ENCODE assay signal across 9 cellular contexts in the genomic region with DNA sequence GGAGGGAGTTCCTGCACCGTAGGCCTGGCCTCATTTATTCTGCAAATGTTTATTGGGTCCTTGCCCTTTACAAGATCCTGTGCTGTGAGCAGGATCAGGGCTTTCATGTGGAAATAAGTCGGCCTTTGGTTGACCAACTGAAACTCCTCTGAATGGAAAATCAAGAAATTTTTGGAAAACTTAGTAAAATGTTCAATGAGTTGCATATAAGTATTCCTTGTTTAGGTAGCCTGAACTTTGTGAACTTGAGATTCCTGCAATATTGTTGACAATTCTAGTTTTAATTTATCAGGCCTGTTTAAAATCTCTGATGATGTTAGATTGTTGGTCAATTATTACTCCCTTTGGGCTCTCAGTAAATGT. TPM values are rescaled to one million over a fixed set of nuclear protein-coding genes. Genes with fewer than 3 reads are reported as not detected.
DNase-seq lines count a peak whose midpoint lies in the region; ATAC-seq, FAIRE-seq and TF ChIP-seq lines count a peak whose summit lies in the region.
"Had no signal": no experiment of that assay in that cellular context is flagged by ENCODE, and none has a peak within 500 bp of the region (broad histone marks: within the 10 kb centered on the region; RNA-seq: fewer than 3 reads in every experiment).

No MANE protein-coding gene starts in this region.

- TF ChIP-seq CTCF in IMR-90 (conservative IDR thresholded peaks at IDR 0.05; ENCODE audit: low read depth, low read length) (no peak), kidney epithelial cell (IDR thresholded peaks at IDR 0.05; ENCODE audit: insufficient read depth, low read length, poor library complexity, severe bottlenecking) (no peak), omental fat pad (IDR thresholded peaks at IDR 0.05) (no peak)

- ATAC-seq in IMR-90 (ENCODE audit: low read depth) (no peak), omental fat pad (ENCODE audit: low FRiP score) (no peak)

- no peak for TF ChIP-seq POLR2A in IMR-90 (IDR thresholded peaks at IDR 0.05; ENCODE audit: low read depth, low read length)
- no peak for TF ChIP-seq POLR2A in H54 (IDR thresholded peaks at IDR 0.05; ENCODE audit: low read depth, low read length)

- H2BK20ac ChIP-seq in IMR-90 (ENCODE audit: low read depth, low read length): no peak overlapping the region

- H4K91ac ChIP-seq in IMR-90 (ENCODE audit: insufficient read depth, low read depth, low read length): peak overlapping the region; percentile 26; the same call in 1 of the 2 replicates

- peak overlapping the region; percentile 83 for H2AK9ac ChIP-seq in IMR-90 (replicated peaks; ENCODE audit: low read depth, low read length, poor library complexity)

- H3K9me1 ChIP-seq in IMR-90 (ENCODE audit: insufficient read depth, low read length): no peaks in the 10 kb centered on the region; the same call in none of the 2 replicates

- H4K8ac ChIP-seq in IMR-90 (ENCODE audit: low read depth in 2 of 2, low read length in 2 of 2): peak overlapping the region in 1 of 2 experiments; percentile 39; a peak in 1 of 4 replicates

- peak overlapping the region; percentile 79 for H3K9ac ChIP-seq in IMR-90 (ENCODE audit: low read depth, low read length)
- peak overlapping the region; percentile 93 for H3K9ac ChIP-seq in adipocyte (ENCODE audit: low read length)
- peak overlapping the region; percentile 70 to 81 for H3K9ac ChIP-seq in stomach smooth muscle (ENCODE audit: low read length in 2 of 2)

- H3K9me3 ChIP-seq in IMR-90 (ENCODE audit: control insufficient read depth, insufficient read depth, low read length) (no peaks in the 10 kb centered on the region), adipocyte (ENCODE audit: control insufficient read depth, low read length) (no peaks in the 10 kb centered on the region), stomach smooth muscle (ENCODE audit: control insufficient read depth in 2 of 2, low read length in 2 of 2) (no peaks in the 10 kb centered on the region)

- no peaks in the 10 kb centered on the region for H3K27me3 ChIP-seq in IMR-90 (ENCODE audit: control insufficient read depth, insufficient read depth, low read length)
- H3K27me3 ChIP-seq in adipocyte (replicated peaks; ENCODE audit: control insufficient read depth, insufficient read depth, low read length): no peaks in the 10 kb centered on the region
- H3K27me3 ChIP-seq in kidney epithelial cell (ENCODE audit: control insufficient read depth, insufficient read depth, low read length): no peaks in the 10 kb centered on the region
- no peaks in the 10 kb centered on the region for H3K27me3 ChIP-seq in stomach smooth muscle (ENCODE audit: control insufficient read depth in 1 of 2, insufficient read depth in 2 of 2, low read length in 2 of 2)

- peaks cover 0 to 34% of the 10 kb centered on the region in 2 experiments; a peak in 3 of 4 replicates for H3K79me1 ChIP-seq in IMR-90 (ENCODE audit: low read depth in 1 of 2, low read length in 2 of 2)

- H3K27ac ChIP-seq in IMR-90 (ENCODE audit: insufficient read depth, low read length): peak overlapping the region; percentile 86
- peak overlapping the region; percentile 61 for H3K27ac ChIP-seq in stomach smooth muscle (ENCODE audit: low read length)

- peak overlapping the region; percentile 93 for H3K14ac ChIP-seq in IMR-90 (replicated peaks; ENCODE audit: low read depth, low read length)

- H3K23ac ChIP-seq in IMR-90 (ENCODE audit: low read depth, low read length): peak overlapping the region; percentile 98

- H3K4me1 ChIP-seq in IMR-90 (ENCODE audit: control insufficient read depth, insufficient read depth, low read length) (peaks cover 11% of the 10 kb centered on the region), adipocyte (ENCODE audit: control insufficient read depth, insufficient read depth, low read length) (peaks cover 57% of the 10 kb centered on the region), stomach smooth muscle (ENCODE audit: control insufficient read depth, insufficient read depth, low read length) (peaks cover 18% of the 10 kb centered on the region)

- CTCF ChIA-PET in IMR-90 (lab: Yijun Ruan, JAX): no interaction called here

- BruUV-seq in IMR-90 (replicated peaks; lab: Mats Ljungman, UMichigan): no TSS peak

- FAIRE-seq in H54 (lab: Jason Lieb, UNC): no peak
- FAIRE-seq: colon had no signal

- intact Hi-C loops in IMR-90 (cut with micrococcal nuclease): loop anchor here (2.0 to 5.0 kb wide), 2 partner anchors 29 to 36 kb away; partner anchors contain the start of gene CANX

- DNase-seq in IMR-90 (no peak), adipocyte (ENCODE audit: low read depth) (no peak), kidney epithelial cell (ENCODE audit: low read depth) (no peak), omental fat pad (ENCODE audit: low spot score) (no peak), OCI-M1 (lab: John Stamatoyannopoulos, UW) (no peak), H54 (ENCODE audit: insufficient read length, low spot score) (no peak), NCI-H2029 (lab: John Stamatoyannopoulos, UW) (no peak)

- peak overlapping the region; percentile 79 for H3K56ac ChIP-seq in IMR-90 (ENCODE audit: extremely low read depth, insufficient read depth, low read length)

- no peak overlapping the region for H4K5ac ChIP-seq in IMR-90 (ENCODE audit: low read depth, low read length)

- no peak for TF ChIP-seq RAD21 in IMR-90 (IDR thresholded peaks at IDR 0.05; ENCODE audit: low read length)

- POLR2A ChIA-PET in IMR-90 (lab: Charles Lee; ENCODE audit: unreplicated experiment): no interaction called here

- H2BK5ac ChIP-seq in IMR-90 (ENCODE audit: low read depth, low read length, poor library complexity, severe bottlenecking): peak overlapping the region; percentile 63

- WGBS in IMR-90 (ENCODE audit: extremely low coverage in 2 of 2, insufficient read length in 1 of 2), 2 experiments: 0% methylated on average over 1 of the region's 2 CpGs; no CpG with 5 or more reads in 1 of the 2 experiments

- H2AK5ac ChIP-seq in IMR-90 (ENCODE audit: low read depth, low read length): peak overlapping the region; percentile 49; the same call in 1 of the 2 replicates

- no peak overlapping the region for H3K18ac ChIP-seq in IMR-90 (ENCODE audit: low read depth, low read length)

- dilution Hi-C loops in IMR-90 (cut with HindIII; ENCODE audit: low sequenced_read_pairs, unreplicated experiment): no loop called here

- no peak overlapping the region for H2BK120ac ChIP-seq in IMR-90 (ENCODE audit: low read depth, low read length)

- in situ Hi-C loops in IMR-90 (cut with MboI; ENCODE audit: low sequenced_read_pairs): no loop called here

- H3K4me3 ChIP-seq in IMR-90 (ENCODE audit: insufficient read depth, low read depth, low read length): peak overlapping the region; percentile 93
- H3K4me3 ChIP-seq in adipocyte (ENCODE audit: low read length): peak overlapping the region; percentile 95
- H3K4me3 ChIP-seq in kidney epithelial cell (ENCODE audit: low read depth, low read length): peak overlapping the region; percentile 71
- peak overlapping the region; percentile 87 to 96 for H3K4me3 ChIP-seq in stomach smooth muscle (ENCODE audit: low read length in 2 of 2)

- H3K4me2 ChIP-seq in IMR-90 (ENCODE audit: low read depth, low read length): peak overlapping the region; percentile 91

- H3K36me3 ChIP-seq in IMR-90 (ENCODE audit: control insufficient read depth, insufficient read depth, low read length): peaks cover 8% of the 10 kb centered on the region
- peaks cover 24% of the 10 kb centered on the region for H3K36me3 ChIP-seq in adipocyte (ENCODE audit: control insufficient read depth, insufficient read depth, low read length, severe bottlenecking)
- peaks cover 2% of the 10 kb centered on the region for H3K36me3 ChIP-seq in kidney epithelial cell (ENCODE audit: control insufficient read depth, insufficient read depth, low read length)
- peaks cover 8 to 11% of the 10 kb centered on the region in 2 donors for H3K36me3 ChIP-seq in stomach smooth muscle (ENCODE audit: control insufficient read depth in 2 of 2, insufficient read depth in 2 of 2, low read length in 2 of 2)

- H3K4ac ChIP-seq in IMR-90 (ENCODE audit: low read depth, low read length): peak overlapping the region; percentile 72

- H2AFZ ChIP-seq in IMR-90 (replicated peaks; ENCODE audit: low read length, poor library complexity): peak overlapping the region; percentile 87

- H4K20me1 ChIP-seq in IMR-90 (ENCODE audit: insufficient read depth, low read length): peaks cover 54% of the 10 kb centered on the region

- no peak overlapping the region for H2BK15ac ChIP-seq in IMR-90 (ENCODE audit: low read depth, low read length)

TF ChIP-seq in IMR-90, 13 proteins besides CTCF, POLR2A, EP300 and RAD21:
- TF ChIP-seq CHD1 (IDR thresholded peaks at IDR 0.05; ENCODE audit: low read depth, low read length) (no peak), MAFK (IDR thresholded peaks at IDR 0.05; ENCODE audit: low read depth, low read length) (no peak), BHLHE40 (IDR thresholded peaks at IDR 0.05; ENCODE audit: low read depth, low read length) (no peak), NFE2L2 (IDR thresholded peaks at IDR 0.05; ENCODE audit: low read depth, low read length) (no peak), FOS (IDR thresholded peaks at IDR 0.05; ENCODE audit: low read depth, low read length) (no peak), CEBPB (IDR thresholded peaks at IDR 0.05; ENCODE audit: low read depth, low read length) (no peak)

RNA-seq across cellular contexts. Expression of gene MAML1, which starts 1.1 kb away (rescaled TPM):
- 4.7 TPM in 2 replicates for total RNA-seq in IMR-90 (2012; rRNA removed)
- polyA plus RNA-seq in IMR-90 (2012; rRNA removed): 10.2 and 20.4 TPM in 2 replicates
- polyA plus RNA-seq in IMR-90 (2012; cell fraction: cytosol; rRNA removed): 4.5 and 7.3 TPM in 2 replicates
- polyA plus RNA-seq in IMR-90 (2012; cell fraction: nucleus; rRNA removed; ENCODE audit: low replicate concordance): 13.3 and 15.0 TPM in 2 replicates
- total RNA-seq in kidney epithelial cell: 17.5 and 18.8 TPM in 2 replicates
- 10 to 100 TPM; 12.6 to 28.1 (median 21.1) TPM for total RNA-seq in omental fat pad

RNA-seq across cellular contexts. Expression of gene CANX, which starts 35.0 kb away (rescaled TPM):
- 345 and 552 TPM in 2 replicates for total RNA-seq in IMR-90 (2012; rRNA removed)
- 216 and 233 TPM in 2 replicates for polyA plus RNA-seq in IMR-90 (2012; rRNA removed)
- 37.1 and 61.3 TPM in 2 replicates for polyA plus RNA-seq in IMR-90 (2012; cell fraction: cytosol; rRNA removed)
- polyA plus RNA-seq in IMR-90 (2012; cell fraction: nucleus; rRNA removed; ENCODE audit: low replicate concordance): 10.6 and 62.2 TPM in 2 replicates
- total RNA-seq in kidney epithelial cell: 586 and 649 TPM in 2 replicates
- 100 to 1,000 TPM; 269 to 487 (median 358) TPM for total RNA-seq in omental fat pad

RNA-seq across cellular contexts. Expression of gene CBY3, which starts 52.9 kb away (rescaled TPM):
- total RNA-seq in IMR-90 (2012; rRNA removed) (0.18 TPM in 1 of 2 replicates, not detected in the other), kidney epithelial cell (not detected in 2 replicates), omental fat pad (not detected)
- not detected in 2 replicates for polyA plus RNA-seq in IMR-90 (2012; rRNA removed)
- not detected in 2 replicates for polyA plus RNA-seq in IMR-90 (2012; cell fraction: cytosol; rRNA removed)
- not detected in 2 replicates for polyA plus RNA-seq in IMR-90 (2012; cell fraction: nucleus; rRNA removed; ENCODE audit: low replicate concordance)
